8 cellular contexts compared by ENCODE assay signal in the genomic region with DNA sequence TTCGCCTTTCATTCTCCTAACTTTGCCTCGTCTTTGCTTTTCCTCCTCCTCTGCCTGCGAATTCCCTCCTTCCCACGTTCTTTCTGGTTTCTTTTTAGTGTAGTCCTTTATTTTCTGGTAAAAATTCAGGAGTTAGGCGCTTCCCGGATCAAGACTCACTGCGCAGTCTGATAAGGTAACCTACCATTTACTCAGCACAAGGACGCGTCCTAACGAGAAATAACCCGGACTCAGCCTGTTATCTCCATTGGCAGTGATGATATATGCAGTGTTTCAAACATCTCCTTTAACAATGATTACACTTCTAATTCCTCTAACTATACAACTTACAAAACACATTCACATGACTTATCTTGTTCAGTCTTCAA. TPM values are rescaled to one million over a fixed set of nuclear protein-coding genes. Genes with fewer than 3 reads are reported as not detected.
DNase-seq lines count a peak whose midpoint lies in the region; ATAC-seq and TF ChIP-seq lines count a peak whose summit lies in the region.

No MANE protein-coding gene starts in this region.

- H3K27me3 ChIP-seq in SJSA1 (replicated peaks) (peaks cover 40% of the 10 kb centered on the region), esophagus squamous epithelium (peaks cover 0 to 59% (median 0%) of the 10 kb centered on the region in 4 donors)

- H3K4me1 ChIP-seq in SJSA1 (replicated peaks) (peaks cover 10% of the 10 kb centered on the region), esophagus squamous epithelium (peaks cover 4 to 18% (median 6%) of the 10 kb centered on the region in 3 donors)

- intact Hi-C loops in esophagus squamous epithelium (cut with DNase I): no loop called here

- no peaks in the 10 kb centered on the region for H3K9me3 Mint-ChIP-seq in nephron

- H3K9me3 ChIP-seq in SJSA1 (replicated peaks) (no peaks in the 10 kb centered on the region), esophagus squamous epithelium (no peaks in the 10 kb centered on the region)

- no peak for TF ChIP-seq CTCF in AG09309 (IDR thresholded peaks at IDR 0.05; ENCODE audit: control insufficient read depth, insufficient read depth, low read depth, low read length, missing control alignments)
- TF ChIP-seq CTCF in esophagus squamous epithelium (IDR thresholded peaks at IDR 0.05): no peak
- no peak for TF ChIP-seq CTCF in nephron (IDR thresholded peaks at IDR 0.05; ENCODE audit: unreplicated experiment in 3 of 3)

- WGBS in esophagus squamous epithelium, 2 donors: 12 to 19% methylated on average over 11 of the region's 11 CpGs

- peaks cover 53% of the 10 kb centered on the region for H3K27me3 Mint-ChIP-seq in nephron (ENCODE audit: low read depth)

- H3K27ac ChIP-seq in SJSA1 (no peak overlapping the region), esophagus squamous epithelium (no peak overlapping the region)

- H3K4me3 Mint-ChIP-seq in nephron: peak overlapping the region; percentile 83 to 87 (median 87)

- H3K4me1 Mint-ChIP-seq in nephron: no peaks in the 10 kb centered on the region

- DNase-seq in AG09309 (ENCODE audit: low read depth) (no peak), SJSA1 (ENCODE audit: low read depth in 1 of 2, low spot score in 2 of 2) (no peak), esophagus squamous epithelium (lab: John Stamatoyannopoulos, UW) (no peak), NCI-H524 treated with DMSO at 0.1 percent for 48 hours (lab: John Stamatoyannopoulos, UW) (no peak)

- H3K36me3 ChIP-seq in SJSA1 (no peaks in the 10 kb centered on the region), esophagus squamous epithelium (no peaks in the 10 kb centered on the region)

- H3K27ac Mint-ChIP-seq in nephron: no peak overlapping the region

- no peaks in the 10 kb centered on the region for H3K36me3 Mint-ChIP-seq in nephron (ENCODE audit: low read depth)

- no peak for ATAC-seq in GM21515 (IDR thresholded peaks at IDR 0.05; ENCODE audit: unreplicated experiment)
- ATAC-seq in GM21528 (IDR thresholded peaks at IDR 0.05; ENCODE audit: low FRiP score, unreplicated experiment): no peak
- no peak for ATAC-seq in GM21786 (IDR thresholded peaks at IDR 0.05; ENCODE audit: unreplicated experiment)

- no peak for TF ChIP-seq POLR2A in esophagus squamous epithelium (IDR thresholded peaks at IDR 0.05)

- H3K4me3 ChIP-seq in AG09309 (ENCODE audit: control insufficient read depth, low read depth, low read length) (peak overlapping the region; percentile 45), SJSA1 (peak overlapping the region; percentile 27), esophagus squamous epithelium (peak overlapping the region; percentile 19 to 69 (median 50))

RNA-seq across cellular contexts. Expression of gene ETNPPL, which starts 0.4 kb away (rescaled TPM):
- not detected in 2 replicates for total RNA-seq in SJSA1 (2014; rRNA removed; shearing (Covaris generic))
- total RNA-seq in esophagus squamous epithelium: not detected
